23 cellular contexts compared by ENCODE assay signal in genomic region chr7:151001546-151001945, GRCh38. TPM values are rescaled to one million over a fixed set of nuclear protein-coding genes. Genes with fewer than 3 reads are reported as not detected.
A peak's percentile ranks its signal among the peaks of the same experiment; 100 is the strongest.
DNase-seq lines count a peak whose midpoint lies in the region; ATAC-seq, FAIRE-seq and TF ChIP-seq lines count a peak whose summit lies in the region.
"Had no signal": no experiment of that assay in that cellular context is flagged by ENCODE, and none has a peak within 500 bp of the region (broad histone marks: within the 10 kb centered on the region; RNA-seq: fewer than 3 reads in every experiment).

No MANE protein-coding gene starts in this region.

- ATAC-seq in right cardiac atrium (peak in 1 of 2 donors; percentile 3), heart right ventricle (no peak), T-helper 17 cell (no peak), GM21390 (IDR thresholded peaks at IDR 0.05; ENCODE audit: unreplicated experiment) (no peak)
- ATAC-seq: GM12878, GM23338, HCT116 had no signal

- H3K4me1 Mint-ChIP-seq in T-helper 17 cell = peaks cover 27% of the 10 kb centered on the region
- H3K4me1 Mint-ChIP-seq: B cell had no signal

- no peaks in the 10 kb centered on the region for H3K9me2 ChIP-seq in Karpas-422 (replicated peaks; ENCODE audit: insufficient read depth, low read length)

- intact Hi-C loops in right cardiac atrium (cut with DNase I) = no loop called here
- intact Hi-C loops in heart right ventricle (cut with DNase I) = loop anchor here in 1 of 10 donors (10.0 kb wide), 1 partner anchor 567 kb away; no protein-coding TSS in a partner anchor
- intact Hi-C loops in kidney (cut with DNase I) = no loop called here

- H3K36me3 Mint-ChIP-seq in T-helper 17 cell (ENCODE audit: low read depth) = no peaks in the 10 kb centered on the region
- H3K36me3 Mint-ChIP-seq: CD14-positive monocyte; CD8-positive, alpha-beta memory T cell had no signal

- H3K36me3 ChIP-seq in heart right ventricle = peaks cover 0 to 85% (median 0%) of the 10 kb centered on the region in 9 donors
- no peaks in the 10 kb centered on the region for H3K36me3 ChIP-seq in kidney (ENCODE audit: control insufficient read depth in 1 of 2, insufficient read depth in 2 of 2, low read length in 2 of 2)
- no peaks in the 10 kb centered on the region for H3K36me3 ChIP-seq in osteoblast (ENCODE audit: insufficient read depth, low read length)
- no peaks in the 10 kb centered on the region for H3K36me3 ChIP-seq in Karpas-422 (ENCODE audit: insufficient read depth, low read length)

- DNase-seq in right cardiac atrium = peak in 2 of 3 donors; percentile 45
- DNase-seq in heart right ventricle = no peak
- DNase-seq in T-helper 17 cell = no peak
- DNase-seq in kidney = peak; percentile 57
- peak; percentile 63 for DNase-seq in osteoblast (ENCODE audit: insufficient read length, low spot score, missing footprints)
- DNase-seq in Karpas-422 = no peak
- DNase-seq: CD4-positive, alpha-beta T cell; CD8-positive, alpha-beta memory T cell; DMS 273 treated with DMSO at 0.1 percent for 48 hours; DMS79; EL; GDM1; H9 had no signal

- no peaks in the 10 kb centered on the region for H3K27me3 ChIP-seq in right cardiac atrium (ENCODE audit: control insufficient read depth, insufficient read depth)
- H3K27me3 ChIP-seq in heart right ventricle = no peaks in the 10 kb centered on the region
- H3K27me3 ChIP-seq in osteoblast (ENCODE audit: insufficient read depth, low read length) = no peaks in the 10 kb centered on the region
- H3K27me3 ChIP-seq in Karpas-422 (ENCODE audit: low read length) = no peaks in the 10 kb centered on the region
- H3K27me3 ChIP-seq: BLaER1 treated with 17β-estradiol and CSF1 and Interleukin-3, amounts not matched to agents 10 nM and 100 nM had no signal

- H3K4me2 ChIP-seq in osteoblast (ENCODE audit: insufficient read depth, low read length) = no peak overlapping the region
- H3K4me2 ChIP-seq in Karpas-422 (ENCODE audit: low read depth, low read length, poor library complexity, severe bottlenecking) = no peak overlapping the region
- H3K4me2 ChIP-seq: GM23338 had no signal

- H2AFZ ChIP-seq in osteoblast (ENCODE audit: low read length) = no peak overlapping the region
- H2AFZ ChIP-seq in Karpas-422 (ENCODE audit: low read length) = no peak overlapping the region
- H2AFZ ChIP-seq: GM23338 had no signal

- H3K27ac ChIP-seq in right cardiac atrium (ENCODE audit: low read length) (no peak overlapping the region), heart right ventricle (no peak overlapping the region), kidney (ENCODE audit: low read depth in 2 of 2, low read length in 2 of 2) (no peak overlapping the region), osteoblast (ENCODE audit: low read depth, low read length) (no peak overlapping the region), Karpas-422 (ENCODE audit: low read length) (no peak overlapping the region)
- H3K27ac ChIP-seq: BLaER1 treated with 17β-estradiol and CSF1 and Interleukin-3, amounts not matched to agents 10 nM and 100 nM had no signal

- H3K27ac Mint-ChIP-seq in T-helper 17 cell = no peak overlapping the region
- H3K27ac Mint-ChIP-seq: B cell; CD14-positive monocyte; CD4-positive, alpha-beta T cell; GM23338; H9 had no signal

- H3K9me3 ChIP-seq in right cardiac atrium (ENCODE audit: control insufficient read depth, low read length) (no peaks in the 10 kb centered on the region), heart right ventricle (no peaks in the 10 kb centered on the region), T-helper 17 cell (ENCODE audit: control insufficient read depth, low read length, poor library complexity, severe bottlenecking) (no peaks in the 10 kb centered on the region), kidney (ENCODE audit: control insufficient read depth in 1 of 2, low read length in 2 of 2) (no peaks in the 10 kb centered on the region), osteoblast (ENCODE audit: low read depth, low read length) (no peaks in the 10 kb centered on the region), Karpas-422 (ENCODE audit: low read length) (no peaks in the 10 kb centered on the region)
- H3K9me3 ChIP-seq: BLaER1 treated with 17β-estradiol and CSF1 and Interleukin-3, amounts not matched to agents 10 nM and 100 nM had no signal

- FAIRE-seq in kidney (lab: Jason Lieb, UNC) = no peak
- FAIRE-seq: D721Med, GM12878, GM19239 had no signal

- H3K27me3 Mint-ChIP-seq in T-helper 17 cell = no peaks in the 10 kb centered on the region
- H3K27me3 Mint-ChIP-seq: CD4-positive, alpha-beta T cell had no signal

- WGBS in right cardiac atrium = 93% methylated on average over 16 of the region's 16 CpGs
- 94 to 96% methylated on average over 16 of the region's 16 CpGs for WGBS in heart right ventricle, 2 donors

- H3K4me1 ChIP-seq in right cardiac atrium (ENCODE audit: control insufficient read depth, insufficient read depth, low read length) (no peaks in the 10 kb centered on the region), heart right ventricle (peaks cover under 1 to 23% (median 7%) of the 10 kb centered on the region in 9 donors), kidney (ENCODE audit: control insufficient read depth in 1 of 2, insufficient read depth in 1 of 2, low read depth in 1 of 2, low read length in 2 of 2) (no peaks in the 10 kb centered on the region), osteoblast (ENCODE audit: insufficient read depth, low read length) (no peaks in the 10 kb centered on the region), Karpas-422 (ENCODE audit: low read length) (no peaks in the 10 kb centered on the region; the same call in 1 of the 2 replicates)

- no peak overlapping the region for H3K4me3 ChIP-seq in right cardiac atrium (ENCODE audit: low read length)
- H3K4me3 ChIP-seq in heart right ventricle = no peak overlapping the region
- no peak overlapping the region for H3K4me3 ChIP-seq in kidney (ENCODE audit: low read length in 2 of 2)
- no peak overlapping the region for H3K4me3 ChIP-seq in osteoblast (ENCODE audit: insufficient read depth, low read length)
- no peak overlapping the region for H3K4me3 ChIP-seq in Karpas-422 (ENCODE audit: low read length)
- H3K4me3 ChIP-seq: BLaER1 treated with 17β-estradiol and CSF1 and Interleukin-3, amounts not matched to agents 10 nM and 100 nM; GM12878; GM23338 had no signal

- TF ChIP-seq CTCF in heart right ventricle (IDR thresholded peaks at IDR 0.05) (no peak), kidney (IDR thresholded peaks at IDR 0.05; ENCODE audit: borderline replicate concordance, extremely low read depth, insufficient read depth) (no peak), osteoblast (IDR thresholded peaks at IDR 0.05; ENCODE audit: extremely low read depth, low read depth, low read length) (no peak)

- H3K9ac ChIP-seq in kidney (ENCODE audit: low read length in 2 of 2) (no peak overlapping the region), Karpas-422 (ENCODE audit: low read length) (no peak overlapping the region)
- H3K9ac ChIP-seq: BLaER1 treated with 17β-estradiol and CSF1 and Interleukin-3, amounts not matched to agents 10 nM and 100 nM had no signal

- no peaks in the 10 kb centered on the region for H3K79me2 ChIP-seq in osteoblast (ENCODE audit: insufficient read depth, low read length)
- H3K79me2 ChIP-seq in Karpas-422 (ENCODE audit: low read length) = no peaks in the 10 kb centered on the region

- H3K4me3 Mint-ChIP-seq in T-helper 17 cell = peak overlapping the region; percentile 45
- H3K4me3 Mint-ChIP-seq: B cell; CD14-positive monocyte; CD4-positive, alpha-beta T cell; CD8-positive, alpha-beta memory T cell; GM23338; H9 had no signal

- H4K20me1 ChIP-seq in osteoblast (ENCODE audit: insufficient read depth, low read length) (no peaks in the 10 kb centered on the region), Karpas-422 (ENCODE audit: insufficient read depth, low read depth, low read length) (no peaks in the 10 kb centered on the region)
- H4K20me1 ChIP-seq: BLaER1 treated with 17β-estradiol and CSF1 and Interleukin-3, amounts not matched to agents 10 nM and 100 nM had no signal

RNA-seq across cellular contexts. Expression of gene NOS3, which starts 10.7 kb away (rescaled TPM):
- total RNA-seq in right cardiac atrium (10 to 100 TPM; 20.5 to 80.4 (median 24.7) TPM), heart right ventricle (10 to 100 TPM in 9 of 10 donors, 1 to 10 TPM in 1; 10.0 to 53.3 (median 13.3) TPM), T-helper 17 cell (1 to 10 TPM; 9.4 to 9.6 TPM), kidney (51.7 TPM), osteoblast (not detected in 2 replicates)
- polyA plus RNA-seq in right cardiac atrium (13.5 TPM), heart right ventricle (10 to 100 TPM; 11.1 to 25.5 TPM), kidney (ENCODE audit: insufficient read depth, low read depth, low replicate concordance) (9.3 TPM)
- 59.8 and 62.5 TPM in 2 replicates for total RNA-seq in Karpas-422 (2014; rRNA removed; shearing (Covaris generic); ENCODE audit: low replicate concordance)

RNA-seq across cellular contexts. Expression of gene ATG9B, which starts 22.7 kb away (rescaled TPM):
- total RNA-seq in right cardiac atrium = under 1 TPM in 2 of 4 donors, not detected in 2; 0.18 to 0.23 TPM
- 0.43 TPM for polyA plus RNA-seq in right cardiac atrium
- under 1 TPM in 3 of 10 donors, not detected in 7; 0.09 to 0.39 (median 0.10) TPM for total RNA-seq in heart right ventricle
- under 1 TPM; 0.45 to 0.59 TPM for polyA plus RNA-seq in heart right ventricle
- 10 to 100 TPM in 1 of 2 donors, 1 to 10 TPM in 1; 5.3 to 12.2 TPM for total RNA-seq in T-helper 17 cell
- 0.19 TPM for total RNA-seq in kidney
- polyA plus RNA-seq in kidney (ENCODE audit: insufficient read depth, low read depth, low replicate concordance) = 0.19 TPM
- total RNA-seq in osteoblast = not detected in 2 replicates
- 0.78 and 1.6 TPM in 2 replicates for total RNA-seq in Karpas-422 (2014; rRNA removed; shearing (Covaris generic); ENCODE audit: low replicate concordance)
- total RNA-seq: A172 had no signal

RNA-seq across cellular contexts. Expression of gene KCNH2, which starts 23.4 kb away (rescaled TPM):
- total RNA-seq in right cardiac atrium (100 to 1,000 TPM; 113 to 163 (median 126) TPM), heart right ventricle (100 to 1,000 TPM in 1 of 10 donors, 10 to 100 TPM in 9; 63.2 to 126 (median 78.4) TPM), T-helper 17 cell (1 to 10 TPM; 2.2 to 5.6 TPM), kidney (1.3 TPM), osteoblast (not detected in 2 replicates)
- polyA plus RNA-seq in right cardiac atrium (132 TPM), heart right ventricle (10 to 100 TPM; 50.2 to 99.9 TPM), kidney (ENCODE audit: insufficient read depth, low read depth, low replicate concordance) (1.5 TPM)
- total RNA-seq in Karpas-422 (2014; rRNA removed; shearing (Covaris generic); ENCODE audit: low replicate concordance) = 0.11 and 0.22 TPM in 2 replicates
- polyA plus RNA-seq: CD14-positive monocyte had no signal

RNA-seq across cellular contexts. Expression of gene ABCB8, which starts 26.7 kb away (rescaled TPM):
- 10 to 100 TPM; 20.9 to 24.5 (median 23.4) TPM for total RNA-seq in right cardiac atrium
- 19.6 TPM for polyA plus RNA-seq in right cardiac atrium
- total RNA-seq in heart right ventricle = 10 to 100 TPM; 20.9 to 32.4 (median 24.6) TPM
- 10 to 100 TPM; 16.7 to 42.2 TPM for polyA plus RNA-seq in heart right ventricle
- 10 to 100 TPM; 47.7 to 60.1 TPM for total RNA-seq in T-helper 17 cell
- 36.0 TPM for total RNA-seq in kidney
- polyA plus RNA-seq in kidney (ENCODE audit: insufficient read depth, low read depth, low replicate concordance) = 34.3 TPM
- total RNA-seq in osteoblast = 32.6 and 35.1 TPM in 2 replicates
- 19.0 and 27.1 TPM in 2 replicates for total RNA-seq in Karpas-422 (2014; rRNA removed; shearing (Covaris generic); ENCODE audit: low replicate concordance)

RNA-seq across cellular contexts. Expression of gene ASIC3, which starts 46.8 kb away (rescaled TPM):
- total RNA-seq in right cardiac atrium (1 to 10 TPM; 4.0 to 6.5 (median 5.0) TPM), heart right ventricle (10 to 100 TPM in 1 of 10 donors, 1 to 10 TPM in 9; 3.2 to 12.5 (median 5.6) TPM), T-helper 17 cell (1 to 10 TPM; 6.7 to 9.1 TPM), kidney (1.9 TPM), osteoblast (under 0.01 and 0.29 TPM in 2 replicates)
- polyA plus RNA-seq in right cardiac atrium (5.3 TPM), heart right ventricle (10 to 100 TPM in 1 of 2 donors, 1 to 10 TPM in 1; 3.7 to 38.8 TPM), kidney (ENCODE audit: insufficient read depth, low read depth, low replicate concordance) (3.1 TPM)
- 4.5 and 6.2 TPM in 2 replicates for total RNA-seq in Karpas-422 (2014; rRNA removed; shearing (Covaris generic); ENCODE audit: low replicate concordance)
- polyA plus RNA-seq: CD14-positive monocyte; CD8-positive, alpha-beta memory T cell had no signal

Comparison
In these comparisons a context has a peak if more than half of its experiments do, and no peak if none do; other contexts are left out.
1. DNase-seq: peak in right cardiac atrium (2 of 3), kidney (single experiment) and osteoblast (single experiment); none in heart right ventricle (0 of 2), T-helper 17 cell (0 of 3) and Karpas-422 (single experiment).
2. RNA of gene NOS3, which starts 10.7 kb away (total RNA-seq): 59.8 to 62.5 TPM in Karpas-422, 51.7 TPM in kidney (single experiment), 20.5 to 80.4 TPM in right cardiac atrium, 10.0 to 53.3 TPM in heart right ventricle and 9.4 to 9.6 TPM in T-helper 17 cell; not detected in osteoblast; every median in the first group is over 10 times any median in the second.
3. RNA of gene KCNH2, which starts 23.4 kb away (total RNA-seq): 113 to 163 TPM in right cardiac atrium and 63.2 to 126 TPM in heart right ventricle; 2.2 to 5.6 TPM in T-helper 17 cell, 1.3 TPM in kidney (single experiment), 0.11 to 0.22 TPM in Karpas-422 and not detected in osteoblast; every median in the first group is over 4 times any median in the second.